In genomic region chr22:42316988-42317387, GRCh38 we compare ENCODE assay signal across 9 cellular contexts. TPM values are rescaled to one million over a fixed set of nuclear protein-coding genes. Genes with fewer than 3 reads are reported as not detected.
DNase-seq lines count a peak whose midpoint lies in the region; ATAC-seq lines count a peak whose summit lies in the region.
"Had no signal": no experiment of that assay in that cellular context is flagged by ENCODE, and none has a peak within 500 bp of the region (broad histone marks: within the 10 kb centered on the region; RNA-seq: fewer than 3 reads in every experiment).

No MANE protein-coding gene starts in this region.

- peak overlapping the region in 2 of 4 donors; percentile 46 to 58 for H3K4me3 Mint-ChIP-seq in CD4-positive, CD25-positive, alpha-beta regulatory T cell

- H3K9me3 ChIP-seq in CD4-positive, CD25-positive, alpha-beta regulatory T cell (ENCODE audit: control insufficient read depth in 2 of 2, low read length in 2 of 2): no peaks in the 10 kb centered on the region

- H3K27me3 Mint-ChIP-seq in CD4-positive, CD25-positive, alpha-beta regulatory T cell: no peaks in the 10 kb centered on the region

- peaks cover 0 to under 1% (median 0%) of the 10 kb centered on the region in 7 donors for H3K9me3 Mint-ChIP-seq in CD4-positive, CD25-positive, alpha-beta regulatory T cell

- peaks cover 5 to 43% (median 19%) of the 10 kb centered on the region in 4 donors for H3K4me1 Mint-ChIP-seq in CD4-positive, CD25-positive, alpha-beta regulatory T cell

- H3K27ac Mint-ChIP-seq in CD4-positive, CD25-positive, alpha-beta regulatory T cell: peak overlapping the region in 2 of 3 donors; percentile 75 to 93

- peak in 2 of 3 donors; percentile 24 to 52 for DNase-seq in CD4-positive, CD25-positive, alpha-beta regulatory T cell
- DNase-seq in NCI-H1436 treated with DMSO at 0.1 percent for 48 hours (lab: John Stamatoyannopoulos, UW): peak; percentile 46
- DNase-seq in anterior cingulate cortex (lab: John Stamatoyannopoulos, UW): peak in 40 of 58 donors; percentile 9 to 80 (median 40)
- DNase-seq in myocyte (ENCODE audit: low read depth): peak; percentile 24
- DNase-seq in HuH-7 (ENCODE audit: low spot score): no peak

- H3K27me3 ChIP-seq in CD4-positive, CD25-positive, alpha-beta regulatory T cell (ENCODE audit: control insufficient read depth, insufficient read depth, low read length): no peaks in the 10 kb centered on the region
- H3K27me3 ChIP-seq: cardiac muscle cell had no signal

- peaks cover 32% of the 10 kb centered on the region for H3K4me1 ChIP-seq in CD4-positive, CD25-positive, alpha-beta regulatory T cell (ENCODE audit: control insufficient read depth, insufficient read depth, low read length, poor library complexity, severe bottlenecking)

- H3K36me3 ChIP-seq in CD4-positive, CD25-positive, alpha-beta regulatory T cell (ENCODE audit: control insufficient read depth, insufficient read depth, low read length): no peaks in the 10 kb centered on the region
- H3K36me3 ChIP-seq: cardiac muscle cell had no signal

- no peak overlapping the region for H3K4me3 ChIP-seq in CD4-positive, CD25-positive, alpha-beta regulatory T cell (ENCODE audit: low read depth, low read length)
- H3K4me3 ChIP-seq: cardiac muscle cell had no signal

- no peak overlapping the region for H3K27ac ChIP-seq in CD4-positive, CD25-positive, alpha-beta regulatory T cell (ENCODE audit: insufficient read depth, low read length, poor library complexity, severe bottlenecking)
- H3K27ac ChIP-seq: cardiac muscle cell had no signal

- ATAC-seq in CD4-positive, CD25-positive, alpha-beta regulatory T cell (ENCODE audit: low read depth in 2 of 2): peak; percentile 61 to 72
- ATAC-seq in GM19351 (IDR thresholded peaks at IDR 0.05; ENCODE audit: unreplicated experiment) (no peak), GM21619 (IDR thresholded peaks at IDR 0.05; ENCODE audit: unreplicated experiment) (no peak), GM21786 (IDR thresholded peaks at IDR 0.05; ENCODE audit: unreplicated experiment) (no peak)

- H3K36me3 Mint-ChIP-seq in CD4-positive, CD25-positive, alpha-beta regulatory T cell: no peaks in the 10 kb centered on the region

RNA-seq across cellular contexts. Expression of gene TCF20, which starts 46.5 kb away (rescaled TPM):
- 101 TPM for total RNA-seq in CD4-positive, CD25-positive, alpha-beta regulatory T cell
- 1 to 10 TPM; 1.4 to 2.1 (median 1.9) TPM for polyA plus RNA-seq in CD4-positive, CD25-positive, alpha-beta regulatory T cell
- 10.9 and 11.5 TPM in 2 replicates for total RNA-seq in myocyte
- 7.8 TPM for polyA plus RNA-seq in myocyte (2012)

Comparison
In these comparisons a context has a peak if more than half of its experiments do, and no peak if none do; other contexts are left out.
1. ATAC-seq: peak in CD4-positive, CD25-positive, alpha-beta regulatory T cell (2 of 2); none in GM19351 (single experiment), GM21619 (single experiment) and GM21786 (single experiment).